In genomic region chr10:73167557-73168485, GRCh38 we compare ENCODE assay signal across 1 cellular context.
TF ChIP-seq lines count a peak whose summit lies in the region.

TSS of gene ECD (minus strand) at chr10:73168008. CDS start at chr10:73163937, 4,071 bp downstream.
TSS of gene FAM149B1 (plus strand) at chr10:73168119. CDS start at chr10:73168340, 221 bp downstream.

TF ChIP-seq in GM12878, 131 proteins besides CTCF, POLR2A, EP300 and RAD21 (continued from another document and continues in another):
- TF ChIP-seq, protein P1, sequence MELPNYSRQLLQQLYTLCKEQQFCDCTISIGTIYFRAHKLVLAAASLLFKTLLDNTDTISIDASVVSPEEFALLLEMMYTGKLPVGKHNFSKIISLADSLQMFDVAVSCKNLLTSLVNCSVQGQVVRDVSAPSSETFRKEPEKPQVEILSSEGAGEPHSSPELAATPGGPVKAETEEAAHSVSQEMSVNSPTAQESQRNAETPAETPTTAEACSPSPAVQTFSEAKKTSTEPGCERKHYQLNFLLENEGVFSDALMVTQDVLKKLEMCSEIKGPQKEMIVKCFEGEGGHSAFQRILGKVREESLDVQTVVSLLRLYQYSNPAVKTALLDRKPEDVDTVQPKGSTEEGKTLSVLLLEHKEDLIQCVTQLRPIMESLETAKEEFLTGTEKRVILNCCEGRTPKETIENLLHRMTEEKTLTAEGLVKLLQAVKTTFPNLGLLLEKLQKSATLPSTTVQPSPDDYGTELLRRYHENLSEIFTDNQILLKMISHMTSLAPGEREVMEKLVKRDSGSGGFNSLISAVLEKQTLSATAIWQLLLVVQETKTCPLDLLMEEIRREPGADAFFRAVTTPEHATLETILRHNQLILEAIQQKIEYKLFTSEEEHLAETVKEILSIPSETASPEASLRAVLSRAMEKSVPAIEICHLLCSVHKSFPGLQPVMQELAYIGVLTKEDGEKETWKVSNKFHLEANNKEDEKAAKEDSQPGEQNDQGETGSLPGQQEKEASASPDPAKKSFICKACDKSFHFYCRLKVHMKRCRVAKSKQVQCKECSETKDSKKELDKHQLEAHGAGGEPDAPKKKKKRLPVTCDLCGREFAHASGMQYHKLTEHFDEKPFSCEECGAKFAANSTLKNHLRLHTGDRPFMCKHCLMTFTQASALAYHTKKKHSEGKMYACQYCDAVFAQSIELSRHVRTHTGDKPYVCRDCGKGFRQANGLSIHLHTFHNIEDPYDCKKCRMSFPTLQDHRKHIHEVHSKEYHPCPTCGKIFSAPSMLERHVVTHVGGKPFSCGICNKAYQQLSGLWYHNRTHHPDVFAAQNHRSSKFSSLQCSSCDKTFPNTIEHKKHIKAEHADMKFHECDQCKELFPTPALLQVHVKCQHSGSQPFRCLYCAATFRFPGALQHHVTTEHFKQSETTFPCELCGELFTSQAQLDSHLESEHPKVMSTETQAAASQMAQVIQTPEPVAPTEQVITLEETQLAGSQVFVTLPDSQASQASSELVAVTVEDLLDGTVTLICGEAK (IDR thresholded peaks at IDR 0.05; ENCODE audit: borderline replicate concordance): peak; percentile 97
- TF ChIP-seq CHD1 (IDR thresholded peaks at IDR 0.05; ENCODE audit: low read depth, low read length): 0 out of 2 replicates have a peak, but pooled peaks have one; percentile 27
- TF ChIP-seq RELA (IDR thresholded peaks at IDR 0.05; ENCODE audit: borderline replicate concordance, partially characterized antibody): peak; percentile 87
- peak; percentile 95 for TF ChIP-seq POLR2AphosphoS2 (IDR thresholded peaks at IDR 0.05; ENCODE audit: low read depth, low read length)
- TF ChIP-seq FOXM1 (IDR thresholded peaks at IDR 0.05; ENCODE audit: low read depth, low read length): no peak
- TF ChIP-seq RFX5 (IDR thresholded peaks at IDR 0.05; ENCODE audit: low read depth, low read length): 0 out of 2 replicates have a peak, but pooled peaks have one; percentile 19
- peak; percentile 99 for TF ChIP-seq NFXL1 (IDR thresholded peaks at IDR 0.05; ENCODE audit: borderline replicate concordance)
- TF ChIP-seq MYC (IDR thresholded peaks at IDR 0.05; ENCODE audit: insufficient read depth, insufficient read length, insufficient replicate concordance, low read length, severe bottlenecking): no peak
- TF ChIP-seq MYB (IDR thresholded peaks at IDR 0.05; ENCODE audit: borderline replicate concordance, low read depth, low read length): no peak
- peak; percentile 89 for TF ChIP-seq SMAD5 (IDR thresholded peaks at IDR 0.05; ENCODE audit: low read depth)
- peak; percentile 96 for TF ChIP-seq POLR2AphosphoS5 (IDR thresholded peaks at IDR 0.05; ENCODE audit: low read length)
- TF ChIP-seq HDAC2 (IDR thresholded peaks at IDR 0.05): no peak; the same call in 1 of the 2 replicates
- no peak for TF ChIP-seq TCF3 (IDR thresholded peaks at IDR 0.05; ENCODE audit: borderline replicate concordance, insufficient read depth, low read depth, low read length)
- no peak for TF ChIP-seq JUND (IDR thresholded peaks at IDR 0.05; ENCODE audit: low read depth, low read length)
- peak; percentile 64 for TF ChIP-seq MEF2A (IDR thresholded peaks at IDR 0.05; ENCODE audit: insufficient read depth, low read depth, low read length)
- no peak for TF ChIP-seq MTA2 (IDR thresholded peaks at IDR 0.05; ENCODE audit: low read depth)
- peak; percentile 48 for TF ChIP-seq MLLT1 (IDR thresholded peaks at IDR 0.05)
- peak; percentile 93 for TF ChIP-seq IKZF1 (conservative IDR thresholded peaks at IDR 0.05)
- peak; percentile 95 for TF ChIP-seq ATF3 (IDR thresholded peaks at IDR 0.05; ENCODE audit: borderline replicate concordance, extremely low read depth, low read depth, low read length)
- TF ChIP-seq ZBED1 (IDR thresholded peaks at IDR 0.05; ENCODE audit: borderline replicate concordance): no peak
- TF ChIP-seq PAX8 (IDR thresholded peaks at IDR 0.05): no peak
- TF ChIP-seq, protein P2, sequence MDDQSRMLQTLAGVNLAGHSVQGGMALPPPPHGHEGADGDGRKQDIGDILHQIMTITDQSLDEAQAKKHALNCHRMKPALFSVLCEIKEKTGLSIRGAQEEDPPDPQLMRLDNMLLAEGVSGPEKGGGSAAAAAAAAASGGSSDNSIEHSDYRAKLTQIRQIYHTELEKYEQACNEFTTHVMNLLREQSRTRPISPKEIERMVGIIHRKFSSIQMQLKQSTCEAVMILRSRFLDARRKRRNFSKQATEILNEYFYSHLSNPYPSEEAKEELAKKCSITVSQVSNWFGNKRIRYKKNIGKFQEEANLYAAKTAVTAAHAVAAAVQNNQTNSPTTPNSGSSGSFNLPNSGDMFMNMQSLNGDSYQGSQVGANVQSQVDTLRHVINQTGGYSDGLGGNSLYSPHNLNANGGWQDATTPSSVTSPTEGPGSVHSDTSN (IDR thresholded peaks at IDR 0.05; ENCODE audit: insufficient replicate concordance, low read depth, low read length): peak; percentile 1
- TF ChIP-seq HCFC1 (IDR thresholded peaks at IDR 0.05; ENCODE audit: low read length): peak; percentile 88
- peak; percentile 39 for TF ChIP-seq HDAC6 (IDR thresholded peaks at IDR 0.05; ENCODE audit: unreplicated experiment)
- TF ChIP-seq BACH1 (IDR thresholded peaks at IDR 0.05; ENCODE audit: borderline replicate concordance): peak; percentile 11; the same call in 1 of the 2 replicates
- TF ChIP-seq KDM1A (IDR thresholded peaks at IDR 0.05; ENCODE audit: borderline replicate concordance): no peak
- TF ChIP-seq, protein P3, sequence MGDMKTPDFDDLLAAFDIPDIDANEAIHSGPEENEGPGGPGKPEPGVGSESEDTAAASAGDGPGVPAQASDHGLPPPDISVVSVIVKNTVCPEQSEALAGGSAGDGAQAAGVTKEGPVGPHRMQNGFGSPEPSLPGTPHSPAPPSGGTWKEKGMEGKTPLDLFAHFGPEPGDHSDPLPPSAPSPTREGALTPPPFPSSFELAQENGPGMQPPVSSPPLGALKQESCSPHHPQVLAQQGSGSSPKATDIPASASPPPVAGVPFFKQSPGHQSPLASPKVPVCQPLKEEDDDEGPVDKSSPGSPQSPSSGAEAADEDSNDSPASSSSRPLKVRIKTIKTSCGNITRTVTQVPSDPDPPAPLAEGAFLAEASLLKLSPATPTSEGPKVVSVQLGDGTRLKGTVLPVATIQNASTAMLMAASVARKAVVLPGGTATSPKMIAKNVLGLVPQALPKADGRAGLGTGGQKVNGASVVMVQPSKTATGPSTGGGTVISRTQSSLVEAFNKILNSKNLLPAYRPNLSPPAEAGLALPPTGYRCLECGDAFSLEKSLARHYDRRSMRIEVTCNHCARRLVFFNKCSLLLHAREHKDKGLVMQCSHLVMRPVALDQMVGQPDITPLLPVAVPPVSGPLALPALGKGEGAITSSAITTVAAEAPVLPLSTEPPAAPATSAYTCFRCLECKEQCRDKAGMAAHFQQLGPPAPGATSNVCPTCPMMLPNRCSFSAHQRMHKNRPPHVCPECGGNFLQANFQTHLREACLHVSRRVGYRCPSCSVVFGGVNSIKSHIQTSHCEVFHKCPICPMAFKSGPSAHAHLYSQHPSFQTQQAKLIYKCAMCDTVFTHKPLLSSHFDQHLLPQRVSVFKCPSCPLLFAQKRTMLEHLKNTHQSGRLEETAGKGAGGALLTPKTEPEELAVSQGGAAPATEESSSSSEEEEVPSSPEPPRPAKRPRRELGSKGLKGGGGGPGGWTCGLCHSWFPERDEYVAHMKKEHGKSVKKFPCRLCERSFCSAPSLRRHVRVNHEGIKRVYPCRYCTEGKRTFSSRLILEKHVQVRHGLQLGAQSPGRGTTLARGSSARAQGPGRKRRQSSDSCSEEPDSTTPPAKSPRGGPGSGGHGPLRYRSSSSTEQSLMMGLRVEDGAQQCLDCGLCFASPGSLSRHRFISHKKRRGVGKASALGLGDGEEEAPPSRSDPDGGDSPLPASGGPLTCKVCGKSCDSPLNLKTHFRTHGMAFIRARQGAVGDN (IDR thresholded peaks at IDR 0.05): peak; percentile 60
- TF ChIP-seq BRCA1 (IDR thresholded peaks at IDR 0.05; ENCODE audit: low read depth, low read length): peak; percentile 46; the same call in 1 of the 2 replicates
- TF ChIP-seq, protein P4, sequence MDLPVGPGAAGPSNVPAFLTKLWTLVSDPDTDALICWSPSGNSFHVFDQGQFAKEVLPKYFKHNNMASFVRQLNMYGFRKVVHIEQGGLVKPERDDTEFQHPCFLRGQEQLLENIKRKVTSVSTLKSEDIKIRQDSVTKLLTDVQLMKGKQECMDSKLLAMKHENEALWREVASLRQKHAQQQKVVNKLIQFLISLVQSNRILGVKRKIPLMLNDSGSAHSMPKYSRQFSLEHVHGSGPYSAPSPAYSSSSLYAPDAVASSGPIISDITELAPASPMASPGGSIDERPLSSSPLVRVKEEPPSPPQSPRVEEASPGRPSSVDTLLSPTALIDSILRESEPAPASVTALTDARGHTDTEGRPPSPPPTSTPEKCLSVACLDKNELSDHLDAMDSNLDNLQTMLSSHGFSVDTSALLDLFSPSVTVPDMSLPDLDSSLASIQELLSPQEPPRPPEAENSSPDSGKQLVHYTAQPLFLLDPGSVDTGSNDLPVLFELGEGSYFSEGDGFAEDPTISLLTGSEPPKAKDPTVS (IDR thresholded peaks at IDR 0.05; ENCODE audit: low read depth, low read length): peak; percentile 12; the same call in 1 of the 2 replicates
- peak; percentile 37; the same call in 1 of the 2 replicates for TF ChIP-seq RUNX3 (IDR thresholded peaks at IDR 0.05; ENCODE audit: low read length)
- no peak for TF ChIP-seq NFIC (IDR thresholded peaks at IDR 0.05; ENCODE audit: low read depth, low read length)
- TF ChIP-seq MTA3 (IDR thresholded peaks at IDR 0.05; ENCODE audit: borderline replicate concordance, low read length): no peak
- TF ChIP-seq NRF1 (conservative IDR thresholded peaks at IDR 0.05; ENCODE audit: low read depth, low read length): no peak
- TF ChIP-seq EED (IDR thresholded peaks at IDR 0.05; ENCODE audit: low read depth): no peak
- TF ChIP-seq NR2C2 (IDR thresholded peaks at IDR 0.05; ENCODE audit: borderline replicate concordance, control insufficient read depth, insufficient read length, low read depth): no peak
- TF ChIP-seq, protein P5, sequence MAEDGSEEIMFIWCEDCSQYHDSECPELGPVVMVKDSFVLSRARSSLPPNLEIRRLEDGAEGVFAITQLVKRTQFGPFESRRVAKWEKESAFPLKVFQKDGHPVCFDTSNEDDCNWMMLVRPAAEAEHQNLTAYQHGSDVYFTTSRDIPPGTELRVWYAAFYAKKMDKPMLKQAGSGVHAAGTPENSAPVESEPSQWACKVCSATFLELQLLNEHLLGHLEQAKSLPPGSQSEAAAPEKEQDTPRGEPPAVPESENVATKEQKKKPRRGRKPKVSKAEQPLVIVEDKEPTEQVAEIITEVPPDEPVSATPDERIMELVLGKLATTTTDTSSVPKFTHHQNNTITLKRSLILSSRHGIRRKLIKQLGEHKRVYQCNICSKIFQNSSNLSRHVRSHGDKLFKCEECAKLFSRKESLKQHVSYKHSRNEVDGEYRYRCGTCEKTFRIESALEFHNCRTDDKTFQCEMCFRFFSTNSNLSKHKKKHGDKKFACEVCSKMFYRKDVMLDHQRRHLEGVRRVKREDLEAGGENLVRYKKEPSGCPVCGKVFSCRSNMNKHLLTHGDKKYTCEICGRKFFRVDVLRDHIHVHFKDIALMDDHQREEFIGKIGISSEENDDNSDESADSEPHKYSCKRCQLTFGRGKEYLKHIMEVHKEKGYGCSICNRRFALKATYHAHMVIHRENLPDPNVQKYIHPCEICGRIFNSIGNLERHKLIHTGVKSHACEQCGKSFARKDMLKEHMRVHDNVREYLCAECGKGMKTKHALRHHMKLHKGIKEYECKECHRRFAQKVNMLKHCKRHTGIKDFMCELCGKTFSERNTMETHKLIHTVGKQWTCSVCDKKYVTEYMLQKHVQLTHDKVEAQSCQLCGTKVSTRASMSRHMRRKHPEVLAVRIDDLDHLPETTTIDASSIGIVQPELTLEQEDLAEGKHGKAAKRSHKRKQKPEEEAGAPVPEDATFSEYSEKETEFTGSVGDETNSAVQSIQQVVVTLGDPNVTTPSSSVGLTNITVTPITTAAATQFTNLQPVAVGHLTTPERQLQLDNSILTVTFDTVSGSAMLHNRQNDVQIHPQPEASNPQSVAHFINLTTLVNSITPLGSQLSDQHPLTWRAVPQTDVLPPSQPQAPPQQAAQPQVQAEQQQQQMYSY (CRISPR knock-in tag; IDR thresholded peaks at IDR 0.05): no peak
- TF ChIP-seq, protein P6, sequence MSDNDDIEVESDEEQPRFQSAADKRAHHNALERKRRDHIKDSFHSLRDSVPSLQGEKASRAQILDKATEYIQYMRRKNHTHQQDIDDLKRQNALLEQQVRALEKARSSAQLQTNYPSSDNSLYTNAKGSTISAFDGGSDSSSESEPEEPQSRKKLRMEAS (IDR thresholded peaks at IDR 0.05; ENCODE audit: low read depth, low read length): peak; percentile 15; the same call in 1 of the 2 replicates
- no peak for TF ChIP-seq SUPT20H (IDR thresholded peaks at IDR 0.05; ENCODE audit: borderline replicate concordance, control insufficient read depth, low read depth, low read length)
- peak; percentile 63; the same call in 1 of the 2 replicates for TF ChIP-seq SMARCA5 (IDR thresholded peaks at IDR 0.05)
- TF ChIP-seq BMI1 (IDR thresholded peaks at IDR 0.05; ENCODE audit: borderline replicate concordance): no peak
- no peak for TF ChIP-seq BCLAF1 (IDR thresholded peaks at IDR 0.05)
- peak; percentile 46 for TF ChIP-seq MEF2B (IDR thresholded peaks at IDR 0.05; ENCODE audit: partially characterized antibody, poor library complexity, severe bottlenecking)
